Comparison of ENCODE assay signal across 8 cellular contexts in the genomic region with DNA sequence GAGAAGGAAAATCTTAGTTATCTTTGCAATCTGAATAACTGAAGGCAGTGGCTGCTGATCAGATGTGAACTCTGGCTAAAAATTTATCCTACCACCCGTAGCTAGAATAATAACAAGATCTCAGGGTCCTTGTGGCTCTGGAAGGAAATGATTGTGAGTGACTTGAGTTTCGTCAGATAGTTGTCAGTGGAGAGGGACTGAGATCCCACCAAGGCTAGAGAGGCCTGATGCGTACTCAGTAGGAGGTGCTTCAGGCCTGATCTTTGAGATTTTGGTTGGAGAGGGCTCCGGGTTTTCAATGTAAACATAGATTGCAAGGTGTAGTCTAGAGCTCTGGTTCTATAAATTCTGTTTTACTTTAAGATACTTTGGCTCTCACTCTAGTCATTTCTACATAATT. TPM values are rescaled to one million over a fixed set of nuclear protein-coding genes. Genes with fewer than 3 reads are reported as not detected.
DNase-seq lines count a peak whose midpoint lies in the region; TF ChIP-seq lines count a peak whose summit lies in the region.

No MANE protein-coding gene starts in this region.

- H3K36me3 ChIP-seq in BE2C (peaks cover 11% of the 10 kb centered on the region), KMS-11 (ENCODE audit: insufficient read depth) (no peaks in the 10 kb centered on the region), mammary epithelial cell (ENCODE audit: insufficient read depth, low read length) (peaks cover 8% of the 10 kb centered on the region)

- in situ Hi-C loops in mammary epithelial cell (cut with MboI; ENCODE audit: low sequenced_read_pairs in 2 of 2) = no loop called here

- peak overlapping the region; percentile 87 for H3K4me3 Mint-ChIP-seq in nephron progenitor cell

- no peak overlapping the region for H2AFZ ChIP-seq in KMS-11 (ENCODE audit: low read depth)
- no peak overlapping the region for H2AFZ ChIP-seq in mammary epithelial cell (ENCODE audit: low read depth, low read length)

- dilution Hi-C loops in mammary epithelial cell (cut with HindIII; ENCODE audit: low sequenced_read_pairs) = no loop called here

- peak overlapping the region; percentile 72 for H3K4me3 ChIP-seq in BE2C (ENCODE audit: low read depth, low read length)
- H3K4me3 ChIP-seq in KMS-11 (IDR thresholded peaks at IDR 0.05; ENCODE audit: insufficient read depth, low read depth, low read length) = no peak overlapping the region
- H3K4me3 ChIP-seq in mammary epithelial cell (replicated peaks in 1 of 3; ENCODE audit: insufficient read depth in 1 of 3, low read depth in 2 of 3, low read length in 3 of 3) = peak overlapping the region in 1 of 3 experiments; percentile 87

- H3K9ac ChIP-seq in KMS-11 (no peak overlapping the region), mammary epithelial cell (ENCODE audit: insufficient read depth, low read length) (no peak overlapping the region)

- H3K27ac Mint-ChIP-seq in nephron progenitor cell = no peak overlapping the region

- H3K27ac ChIP-seq in KMS-11 (no peak overlapping the region), mammary epithelial cell (ENCODE audit: insufficient read depth, low read depth, low read length) (no peak overlapping the region)

- H3K9me3 Mint-ChIP-seq in nephron progenitor cell = no peaks in the 10 kb centered on the region

- no peak for TF ChIP-seq CTCF in BE2C (IDR thresholded peaks at IDR 0.05; ENCODE audit: low read depth, low read length)
- no peak for TF ChIP-seq CTCF in KMS-11 (conservative IDR thresholded peaks at IDR 0.05; ENCODE audit: low read depth, low read length)
- no peak for TF ChIP-seq CTCF in mammary epithelial cell (conservative IDR thresholded peaks at IDR 0.05 in 1 of 2, IDR thresholded peaks at IDR 0.05 in 1 of 2; ENCODE audit: extremely low read depth in 1 of 2, insufficient read depth in 1 of 2, low read depth in 1 of 2, low read length in 2 of 2)
- no peak for TF ChIP-seq CTCF in nephron progenitor cell (IDR thresholded peaks at IDR 0.05)

- H3K27me3 ChIP-seq in BE2C (no peaks in the 10 kb centered on the region), KMS-11 (ENCODE audit: insufficient read depth, low read depth) (no peaks in the 10 kb centered on the region), mammary epithelial cell (ENCODE audit: insufficient read depth, low read length) (no peaks in the 10 kb centered on the region)

- DNase-seq in BE2C = no peak
- DNase-seq in mammary epithelial cell = no peak
- DNase-seq in nephron progenitor cell = no peak
- no peak for DNase-seq in DMS53 treated with DMSO at 0.1 percent for 48 hours (lab: John Stamatoyannopoulos, UW; ENCODE audit: unreplicated experiment)
- no peak for DNase-seq in GM03348 (ENCODE audit: low spot score)
- DNase-seq in KG1 (lab: John Stamatoyannopoulos, UW) = no peak
- no peak for DNase-seq in ecto neural progenitor cell (ENCODE audit: low spot score)

- H3K27me3 Mint-ChIP-seq in nephron progenitor cell (ENCODE audit: low read depth, poor library complexity) = no peaks in the 10 kb centered on the region

- H3K4me1 Mint-ChIP-seq in nephron progenitor cell = peaks cover 45% of the 10 kb centered on the region

- intact Hi-C loops in mammary epithelial cell (cut with micrococcal nuclease) = loop anchor here (2.0 kb wide), 1 partner anchor 137 kb away; the partner anchor contains the start of gene SLC39A13

- H3K4me1 ChIP-seq in BE2C (peaks cover 16% of the 10 kb centered on the region), KMS-11 (ENCODE audit: low read depth, poor library complexity, severe bottlenecking) (peaks cover 42% of the 10 kb centered on the region), mammary epithelial cell (ENCODE audit: insufficient read depth, low read length) (peaks cover 15% of the 10 kb centered on the region)

- H3K79me2 ChIP-seq in KMS-11 (ENCODE audit: insufficient read depth, low read depth) (peaks cover 30% of the 10 kb centered on the region), mammary epithelial cell (ENCODE audit: insufficient read depth, low read length) (peaks cover 58% of the 10 kb centered on the region)

- H4K20me1 ChIP-seq in KMS-11 (ENCODE audit: insufficient read depth) (no peaks in the 10 kb centered on the region), mammary epithelial cell (ENCODE audit: insufficient read depth, low read length) (peaks cover 2% of the 10 kb centered on the region)

- H3K9me3 ChIP-seq in BE2C (no peaks in the 10 kb centered on the region), mammary epithelial cell (replicated peaks; ENCODE audit: insufficient read depth, low read length) (no peaks in the 10 kb centered on the region)

- BruUV-seq in mammary epithelial cell (replicated peaks; lab: Mats Ljungman, UMichigan) = no TSS peak

- 59% methylated on average over 4 of the region's 4 CpGs for WGBS in mammary epithelial cell (ENCODE audit: low coverage, missing lambda C conversion rate)

- peaks cover 18% of the 10 kb centered on the region for H3K36me3 Mint-ChIP-seq in nephron progenitor cell (ENCODE audit: low read depth)

- H3K4me2 ChIP-seq in KMS-11 (peak overlapping the region; percentile 68), mammary epithelial cell (ENCODE audit: insufficient read depth, low read depth, low read length) (peak overlapping the region; percentile 73)

- CTCF ChIA-PET in mammary epithelial cell (lab: Charles Lee; ENCODE audit: low non-redundant PET) = no interaction called here

RNA-seq across cellular contexts. Expression of gene MADD, which starts 1.4 kb away (rescaled TPM):
- 47.1 TPM for polyA plus RNA-seq in BE2C (2012; ENCODE audit: insufficient read depth, insufficient read length, low read depth)
- 10 to 100 TPM; 23.0 to 23.4 TPM for total RNA-seq in mammary epithelial cell
- 8.2 TPM for polyA plus RNA-seq in mammary epithelial cell
- 50.1 TPM for polyA minus RNA-seq in mammary epithelial cell

RNA-seq across cellular contexts. Expression of gene NR1H3, which starts 13.5 kb away (rescaled TPM):
- 5.2 TPM for polyA plus RNA-seq in BE2C (2012; ENCODE audit: insufficient read depth, insufficient read length, low read depth)
- total RNA-seq in mammary epithelial cell = 1 to 10 TPM; 4.5 to 5.5 TPM
- 6.7 TPM for polyA plus RNA-seq in mammary epithelial cell
- polyA minus RNA-seq in mammary epithelial cell = 26.6 TPM

RNA-seq across cellular contexts. Expression of gene ACP2, which starts 22.7 kb away (rescaled TPM):
- polyA plus RNA-seq in BE2C (2012; ENCODE audit: insufficient read depth, insufficient read length, low read depth) = 25.2 TPM
- 10 to 100 TPM; 24.0 to 34.2 TPM for total RNA-seq in mammary epithelial cell
- polyA plus RNA-seq in mammary epithelial cell = 17.6 TPM
- 41.6 TPM for polyA minus RNA-seq in mammary epithelial cell

RNA-seq across cellular contexts. Expression of gene DDB2, which starts 56.6 kb away (rescaled TPM):
- 22.1 TPM for polyA plus RNA-seq in BE2C (2012; ENCODE audit: insufficient read depth, insufficient read length, low read depth)
- total RNA-seq in mammary epithelial cell = 100 to 1,000 TPM in 1 of 2 donors, 10 to 100 TPM in 1; 43.0 to 101 TPM
- 94.6 TPM for polyA plus RNA-seq in mammary epithelial cell
- polyA minus RNA-seq in mammary epithelial cell = 71.6 TPM
